In genomic region chr10:132574783-132575319, GRCh38 we compare ENCODE assay signal across 8 cellular contexts. TPM values are rescaled to one million over a fixed set of nuclear protein-coding genes. Genes with fewer than 3 reads are reported as not detected.
DNase-seq lines count a peak whose midpoint lies in the region; ATAC-seq and TF ChIP-seq lines count a peak whose summit lies in the region.

No MANE protein-coding gene starts in this region.

- H3K4me1 ChIP-seq in thoracic aorta (ENCODE audit: control insufficient read depth in 1 of 2, low read depth in 2 of 2) = peaks cover 46 to 79% of the 10 kb centered on the region in 2 donors

- no peak for DNase-seq in activated T-cell treated with anti-CD3 and anti-CD28 coated beads, Interleukin-2, amount 50 U/mL, for 24 hours
- DNase-seq in activated T-cell treated with anti-CD3 and anti-CD28 coated beads for 4 hours (no peak), SKM-1 (lab: John Stamatoyannopoulos, UW; ENCODE audit: unreplicated experiment) (peak; percentile 23), immature natural killer cell (peak; percentile 34 to 52 (median 44)), thoracic aorta (ENCODE audit: low spot score) (no peak), superior temporal gyrus (ENCODE audit: extremely low spot score) (no peak), NCI-H1417 (lab: John Stamatoyannopoulos, UW) (no peak)
- DNase-seq in activated naive CD4-positive, alpha-beta T cell treated with anti-CD3 and anti-CD28 coated beads for 36 hours = no peak

- H3K36me3 ChIP-seq in thoracic aorta = no peaks in the 10 kb centered on the region

- H3K9me3 ChIP-seq in thoracic aorta = no peaks in the 10 kb centered on the region

- CTCF ChIA-PET in activated naive CD4-positive, alpha-beta T cell treated with anti-CD3 and anti-CD28 coated beads for 36 hours (lab: Charles Lee) = no interaction called here

- H3K36me3 Mint-ChIP-seq in activated T-cell treated with anti-CD3 and anti-CD28 coated beads, Interleukin-2, amount 50 U/mL, for 24 hours (ENCODE audit: low read depth) = peaks cover 2% of the 10 kb centered on the region
- H3K36me3 Mint-ChIP-seq in immature natural killer cell = no peaks in the 10 kb centered on the region
- no peaks in the 10 kb centered on the region for H3K36me3 Mint-ChIP-seq in activated naive CD4-positive, alpha-beta T cell treated with anti-CD3 and anti-CD28 coated beads for 36 hours (ENCODE audit: low read depth)

- no peak overlapping the region for H3K4me3 Mint-ChIP-seq in activated T-cell treated with anti-CD3 and anti-CD28 coated beads, Interleukin-2, amount 50 U/mL, for 24 hours
- peak overlapping the region; percentile 53 to 77 (median 68) for H3K4me3 Mint-ChIP-seq in immature natural killer cell
- no peak overlapping the region for H3K4me3 Mint-ChIP-seq in activated naive CD4-positive, alpha-beta T cell treated with anti-CD3 and anti-CD28 coated beads for 36 hours

- H3K27me3 ChIP-seq in thoracic aorta (replicated peaks; ENCODE audit: insufficient read depth) = no peaks in the 10 kb centered on the region

- no peaks in the 10 kb centered on the region for H3K27me3 Mint-ChIP-seq in activated T-cell treated with anti-CD3 and anti-CD28 coated beads, Interleukin-2, amount 50 U/mL, for 24 hours
- H3K27me3 Mint-ChIP-seq in immature natural killer cell (ENCODE audit: low read depth in 3 of 3) = peaks cover 12 to 20% (median 18%) of the 10 kb centered on the region in 3 donors
- no peaks in the 10 kb centered on the region for H3K27me3 Mint-ChIP-seq in activated naive CD4-positive, alpha-beta T cell treated with anti-CD3 and anti-CD28 coated beads for 36 hours (ENCODE audit: low read depth)

- H3K27ac Mint-ChIP-seq in activated T-cell treated with anti-CD3 and anti-CD28 coated beads, Interleukin-2, amount 50 U/mL, for 24 hours = peak overlapping the region; percentile 74
- H3K27ac Mint-ChIP-seq in immature natural killer cell = peak overlapping the region in 3 of 6 donors; percentile 81 to 95 (median 91)
- no peak overlapping the region for H3K27ac Mint-ChIP-seq in activated naive CD4-positive, alpha-beta T cell treated with anti-CD3 and anti-CD28 coated beads for 36 hours

- H3K9me3 Mint-ChIP-seq in activated T-cell treated with anti-CD3 and anti-CD28 coated beads, Interleukin-2, amount 50 U/mL, for 24 hours = no peaks in the 10 kb centered on the region
- H3K9me3 Mint-ChIP-seq in immature natural killer cell = no peaks in the 10 kb centered on the region
- H3K9me3 Mint-ChIP-seq in activated naive CD4-positive, alpha-beta T cell treated with anti-CD3 and anti-CD28 coated beads for 36 hours = no peaks in the 10 kb centered on the region

- peak overlapping the region in 1 of 2 donors; percentile 64 for H3K27ac ChIP-seq in thoracic aorta

- peaks cover 28% of the 10 kb centered on the region for H3K4me1 Mint-ChIP-seq in activated T-cell treated with anti-CD3 and anti-CD28 coated beads, Interleukin-2, amount 50 U/mL, for 24 hours (ENCODE audit: low read depth)
- peaks cover 5 to 44% of the 10 kb centered on the region in 2 donors for H3K4me1 Mint-ChIP-seq in immature natural killer cell
- H3K4me1 Mint-ChIP-seq in activated naive CD4-positive, alpha-beta T cell treated with anti-CD3 and anti-CD28 coated beads for 36 hours (ENCODE audit: low read depth) = peaks cover 24% of the 10 kb centered on the region

- peak overlapping the region; percentile 23 for H3K4me3 ChIP-seq in thoracic aorta

- intact Hi-C loops in activated naive CD4-positive, alpha-beta T cell treated with anti-CD3 and anti-CD28 coated beads for 36 hours (cut with micrococcal nuclease) = loop anchor here (10.0 kb wide), 1 partner anchor 390 kb away; no protein-coding TSS in a partner anchor

- ATAC-seq in thoracic aorta (ENCODE audit: insufficient number of reproducible peaks, low FRiP score, low read depth) = no peak

- no peak for TF ChIP-seq CTCF in thoracic aorta (IDR thresholded peaks at IDR 0.05)

RNA-seq across cellular contexts. Expression of gene INPP5A, which starts 37.3 kb away (rescaled TPM):
- 1 to 10 TPM in 1 of 3 donors, under 1 TPM in 2; 0.30 to 1.7 (median 0.48) TPM for polyA plus RNA-seq in immature natural killer cell
- total RNA-seq in thoracic aorta = 100 to 1,000 TPM; 120 to 142 TPM
- total RNA-seq in activated naive CD4-positive, alpha-beta T cell treated with anti-CD3 and anti-CD28 coated beads for 36 hours = 10 to 100 TPM; 17.3 to 19.5 TPM

Comparison
In these comparisons a context has a peak if more than half of its experiments do, and no peak if none do; other contexts are left out.
1. DNase-seq: peak in SKM-1 (single experiment) and immature natural killer cell (3 of 3); none in activated T-cell treated with anti-CD3 and anti-CD28 coated beads, Interleukin-2, amount 50 U/mL, for 24 hours (single experiment), activated T-cell treated with anti-CD3 and anti-CD28 coated beads for 4 hours (single experiment), thoracic aorta (single experiment), superior temporal gyrus (single experiment), NCI-H1417 (0 of 3) and activated naive CD4-positive, alpha-beta T cell treated with anti-CD3 and anti-CD28 coated beads for 36 hours (single experiment).
2. H3K4me3 Mint-ChIP-seq: peak in immature natural killer cell (5 of 5); none in activated T-cell treated with anti-CD3 and anti-CD28 coated beads, Interleukin-2, amount 50 U/mL, for 24 hours (single experiment) and activated naive CD4-positive, alpha-beta T cell treated with anti-CD3 and anti-CD28 coated beads for 36 hours (single experiment).
3. RNA of gene INPP5A, which starts 37.3 kb away (total RNA-seq): 120 to 142 TPM in thoracic aorta; 17.3 to 19.5 TPM in activated naive CD4-positive, alpha-beta T cell treated with anti-CD3 and anti-CD28 coated beads for 36 hours; every median in the first group is over 4 times any median in the second.